Comparison of ENCODE assay signal across 13 cellular contexts in the genomic region with DNA sequence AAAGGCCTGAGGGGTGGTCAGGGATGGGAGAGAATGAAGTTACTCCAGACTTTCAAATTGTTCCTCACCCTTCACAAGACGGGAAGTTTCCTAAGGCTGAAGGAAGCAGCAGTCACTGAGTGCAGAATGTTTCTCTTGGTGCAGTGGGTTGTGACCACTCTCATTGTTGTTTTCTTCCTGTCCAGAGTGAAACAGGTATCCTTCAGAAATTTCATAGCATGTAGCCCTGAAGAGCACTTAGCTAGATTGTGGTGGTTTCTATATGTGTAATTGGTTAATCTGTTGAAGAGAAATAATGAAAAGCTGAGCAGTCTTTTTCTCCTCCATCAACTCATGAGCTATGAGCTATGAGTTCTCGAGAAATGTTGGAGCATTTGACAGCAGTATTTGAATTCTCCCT.
DNase-seq lines count a peak whose midpoint lies in the region; ATAC-seq and TF ChIP-seq lines count a peak whose summit lies in the region.
"Had no signal": no experiment of that assay in that cellular context is flagged by ENCODE, and none has a peak within 500 bp of the region (broad histone marks: within the 10 kb centered on the region; RNA-seq: fewer than 3 reads in every experiment).

No MANE protein-coding gene starts in this region.

- peaks cover 34 to 40% of the 10 kb centered on the region in 2 donors for H3K36me3 Mint-ChIP-seq in CD14-positive monocyte

- H3K27me3 Mint-ChIP-seq in CD14-positive monocyte (ENCODE audit: low read depth in 3 of 3), result no peaks in the 10 kb centered on the region
- H3K27me3 Mint-ChIP-seq: CD4-positive, alpha-beta T cell had no signal

- TF ChIP-seq CTCF in CD14-positive monocyte (IDR thresholded peaks at IDR 0.05), result no peak

- peak; percentile 58 for ATAC-seq in GM19043 (IDR thresholded peaks at IDR 0.05; ENCODE audit: low read depth, unreplicated experiment)
- ATAC-seq in GM21825 (IDR thresholded peaks at IDR 0.05; ENCODE audit: unreplicated experiment), result peak; percentile 45
- ATAC-seq in HG03159 (IDR thresholded peaks at IDR 0.05; ENCODE audit: unreplicated experiment), result peak; percentile 52
- ATAC-seq: left cardiac atrium had no signal

- no peak for DNase-seq in CD14-positive monocyte (ENCODE audit: low spot score)
- DNase-seq in kidney tubule cell (ENCODE audit: low spot score), result no peak
- DNase-seq in NCI-H1092 (lab: John Stamatoyannopoulos, UW), result no peak
- no peak for DNase-seq in UCSD-AML1 (lab: John Stamatoyannopoulos, UW; ENCODE audit: unreplicated experiment)
- DNase-seq in cortex of kidney (lab: John Stamatoyannopoulos, UW), result no peak
- DNase-seq: CD4-positive, alpha-beta T cell; erythroblast; head of caudate nucleus; left cardiac atrium; OCI-M1 had no signal

- peak overlapping the region in 4 of 7 donors; percentile 34 to 70 (median 59) for H3K27ac Mint-ChIP-seq in CD14-positive monocyte
- H3K27ac Mint-ChIP-seq: CD4-positive, alpha-beta T cell had no signal

- peaks cover 4% of the 10 kb centered on the region for H3K4me1 Mint-ChIP-seq in CD14-positive monocyte

- intact Hi-C loops in CD14-positive monocyte (cut with micrococcal nuclease), result no loop called here

- peaks cover 0 to 4% (median 0%) of the 10 kb centered on the region in 7 donors for H3K9me3 Mint-ChIP-seq in CD14-positive monocyte
- H3K9me3 Mint-ChIP-seq: CD4-positive, alpha-beta T cell had no signal

- H3K4me3 Mint-ChIP-seq in CD14-positive monocyte, result no peak overlapping the region
- H3K4me3 Mint-ChIP-seq: CD4-positive, alpha-beta T cell had no signal
